ENCODE assay signal across 8 cellular contexts in the genomic region with DNA sequence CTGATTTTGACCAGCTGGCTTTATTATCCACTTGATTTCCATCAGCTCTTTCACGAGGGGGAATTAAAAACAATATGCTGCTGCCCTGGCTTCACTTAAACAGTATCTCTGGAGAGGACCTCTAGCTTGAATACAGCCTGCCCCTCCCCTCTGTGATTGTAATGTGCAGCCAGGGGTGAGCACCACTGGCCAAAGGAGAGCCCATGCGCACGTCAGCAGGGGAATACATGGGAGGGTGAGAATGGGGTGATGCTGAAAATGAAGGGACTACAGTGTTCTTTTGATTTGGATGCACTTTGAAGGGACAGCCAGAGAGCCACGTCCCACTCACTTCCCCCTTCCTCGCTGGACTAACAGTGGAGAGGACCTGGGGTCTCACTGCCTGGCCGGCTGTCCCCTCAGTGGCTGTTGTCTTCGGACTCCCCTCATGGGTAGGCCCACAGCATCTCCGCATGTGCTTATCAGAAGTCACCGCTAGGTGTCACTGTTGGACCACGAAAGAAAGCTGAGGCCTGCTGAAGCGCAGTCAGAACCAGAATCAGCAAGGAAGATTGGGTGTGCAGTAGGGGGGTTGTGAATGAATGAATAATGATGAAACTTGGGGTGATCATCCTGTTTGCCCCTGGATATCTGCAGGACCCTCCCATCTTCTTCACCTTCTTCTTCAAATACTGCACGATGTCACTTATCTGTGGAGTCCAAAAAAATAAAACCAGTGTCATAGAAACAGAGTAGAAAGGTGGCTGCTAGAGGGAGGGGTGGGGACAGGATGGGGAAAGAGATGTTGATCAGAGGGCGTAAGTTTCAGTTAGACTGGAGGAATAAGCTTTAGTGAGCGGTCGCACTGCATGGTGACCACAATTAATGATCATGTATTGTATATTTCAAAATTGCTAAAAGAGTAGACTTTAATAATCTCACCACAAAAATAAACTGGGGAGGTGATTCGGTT. TPM values are rescaled to one million over a fixed set of nuclear protein-coding genes. Genes with fewer than 3 reads are reported as not detected.
A peak's percentile ranks its signal among the peaks of the same experiment; 100 is the strongest.
DNase-seq lines count a peak whose midpoint lies in the region; ATAC-seq and TF ChIP-seq lines count a peak whose summit lies in the region.

No MANE protein-coding gene starts in this region.

- peaks cover 0 to 4% (median 0%) of the 10 kb centered on the region in 7 donors for H3K4me1 Mint-ChIP-seq in naive thymus-derived CD4-positive, alpha-beta T cell
- H3K4me1 Mint-ChIP-seq in stimulated activated memory B cell treated with anti-CD40 and anti-IgM and Interleukin-4, amounts not matched to agents 10 μg/mL and 1 μg/mL and 100 μg/mL, for 72 hours = peaks cover 14% of the 10 kb centered on the region

- no peaks in the 10 kb centered on the region for H3K4me1 ChIP-seq in naive thymus-derived CD4-positive, alpha-beta T cell (ENCODE audit: control insufficient read depth in 2 of 2, insufficient read depth in 2 of 2, low read length in 2 of 2)

- intact Hi-C loops in naive thymus-derived CD4-positive, alpha-beta T cell (cut with micrococcal nuclease) = loop anchor here (1.0 to 5.0 kb wide), 6 partner anchors 409 to 1533 kb away; no protein-coding TSS in a partner anchor

- ATAC-seq in GM19043 (IDR thresholded peaks at IDR 0.05; ENCODE audit: low read depth, unreplicated experiment) = peak; percentile 70
- peak; percentile 76 for ATAC-seq in HG03460 (IDR thresholded peaks at IDR 0.05; ENCODE audit: unreplicated experiment)
- ATAC-seq in naive thymus-derived CD4-positive, alpha-beta T cell = peak; percentile 77
- ATAC-seq in stimulated activated memory B cell treated with anti-CD40 and anti-IgM and Interleukin-4, amounts not matched to agents 10 μg/mL and 1 μg/mL and 100 μg/mL, for 72 hours = peak; percentile 72

- no peaks in the 10 kb centered on the region for H3K27me3 ChIP-seq in naive thymus-derived CD4-positive, alpha-beta T cell (ENCODE audit: control insufficient read depth in 2 of 2, insufficient read depth in 2 of 2, low read length in 2 of 2)

- TF ChIP-seq POLR2A in erythroblast (IDR thresholded peaks at IDR 0.05; ENCODE audit: low read length) = no peak

- POLR2A ChIA-PET in naive thymus-derived CD4-positive, alpha-beta T cell (lab: Charles Lee) = interaction anchor here (0.7 kb wide), 1 partner anchor 56 kb away, joined by 3 read pairs; no protein-coding TSS in a partner anchor

- no peak overlapping the region for H3K27ac ChIP-seq in naive thymus-derived CD4-positive, alpha-beta T cell (ENCODE audit: low read depth, low read length)

- H3K36me3 Mint-ChIP-seq in naive thymus-derived CD4-positive, alpha-beta T cell = no peaks in the 10 kb centered on the region
- peaks cover 38% of the 10 kb centered on the region for H3K36me3 Mint-ChIP-seq in stimulated activated memory B cell treated with anti-CD40 and anti-IgM and Interleukin-4, amounts not matched to agents 10 μg/mL and 1 μg/mL and 100 μg/mL, for 72 hours

- peaks cover 0 to 13% (median 4%) of the 10 kb centered on the region in 5 donors for H3K27me3 Mint-ChIP-seq in naive thymus-derived CD4-positive, alpha-beta T cell
- H3K27me3 Mint-ChIP-seq in stimulated activated memory B cell treated with anti-CD40 and anti-IgM and Interleukin-4, amounts not matched to agents 10 μg/mL and 1 μg/mL and 100 μg/mL, for 72 hours = no peaks in the 10 kb centered on the region

- no peak overlapping the region for H3K4me3 Mint-ChIP-seq in naive thymus-derived CD4-positive, alpha-beta T cell
- no peak overlapping the region for H3K4me3 Mint-ChIP-seq in stimulated activated memory B cell treated with anti-CD40 and anti-IgM and Interleukin-4, amounts not matched to agents 10 μg/mL and 1 μg/mL and 100 μg/mL, for 72 hours

- DNase-seq in C1 segment of cervical spinal cord (lab: John Stamatoyannopoulos, UW) (peak in 13 of 14 donors; percentile 1 to 77 (median 54)), NOMO-1 (lab: John Stamatoyannopoulos, UW; ENCODE audit: unreplicated experiment in 2 of 2) (peak; percentile 39 to 59), activated T-cell treated with anti-CD3 and anti-CD28 coated beads for 1 hour (ENCODE audit: low read depth) (peak; percentile 59), erythroblast (lab: John Stamatoyannopoulos, UW) (peak; percentile 79 to 88)
- DNase-seq in naive thymus-derived CD4-positive, alpha-beta T cell = peak; percentile 35 to 78 (median 64)

- no peak overlapping the region for H3K4me3 ChIP-seq in naive thymus-derived CD4-positive, alpha-beta T cell (ENCODE audit: low read length)

- CTCF ChIA-PET in naive thymus-derived CD4-positive, alpha-beta T cell (lab: Charles Lee) = interaction anchor here (0.8 to 2.5 kb wide), 6 partner anchors 12 to 954 kb away, joined by 3 to 18 read pairs (median 4); no protein-coding TSS in a partner anchor

- H3K27ac Mint-ChIP-seq in naive thymus-derived CD4-positive, alpha-beta T cell = peak overlapping the region in 1 of 9 donors; percentile 28
- no peak overlapping the region for H3K27ac Mint-ChIP-seq in stimulated activated memory B cell treated with anti-CD40 and anti-IgM and Interleukin-4, amounts not matched to agents 10 μg/mL and 1 μg/mL and 100 μg/mL, for 72 hours

- H3K36me3 ChIP-seq in naive thymus-derived CD4-positive, alpha-beta T cell (ENCODE audit: control insufficient read depth in 2 of 3, insufficient read depth in 3 of 3, low read length in 3 of 3) = no peaks in the 10 kb centered on the region

- no peaks in the 10 kb centered on the region for H3K9me3 ChIP-seq in naive thymus-derived CD4-positive, alpha-beta T cell (ENCODE audit: control insufficient read depth in 2 of 3, low read length in 3 of 3)

- no peaks in the 10 kb centered on the region for H3K9me3 Mint-ChIP-seq in naive thymus-derived CD4-positive, alpha-beta T cell
- H3K9me3 Mint-ChIP-seq in stimulated activated memory B cell treated with anti-CD40 and anti-IgM and Interleukin-4, amounts not matched to agents 10 μg/mL and 1 μg/mL and 100 μg/mL, for 72 hours = no peaks in the 10 kb centered on the region

RNA-seq across cellular contexts. Expression of gene CLCN4, which starts 32.8 kb away (rescaled TPM):
- under 1 TPM in 4 of 5 experiments, not detected in 1; 0.11 to 0.42 (median 0.20) TPM for total RNA-seq in naive thymus-derived CD4-positive, alpha-beta T cell
- under 1 TPM in 1 of 2 donors, not detected in 1; 0.02 TPM for polyA plus RNA-seq in naive thymus-derived CD4-positive, alpha-beta T cell
